8 cellular contexts compared by ENCODE assay signal in genomic region chr2:63698825-63699548, GRCh38.
DNase-seq lines count a peak whose midpoint lies in the region; ATAC-seq, FAIRE-seq and TF ChIP-seq lines count a peak whose summit lies in the region.

No MANE protein-coding gene starts in this region.

- no peak for TF ChIP-seq POLR2A in stomach (IDR thresholded peaks at IDR 0.05)

- peaks cover 0 to 12% (median 0%) of the 10 kb centered on the region in 4 donors for H3K4me1 ChIP-seq in stomach

- intact Hi-C loops in stomach (cut with DNase I; ENCODE audit: low total_unique reads) = loop anchor here (5.0 kb wide), 1 partner anchor 178 kb away; no protein-coding TSS in a partner anchor

- DNase-seq in ACHN (peak; percentile 73), ELR (ENCODE audit: low read depth) (peak; percentile 90), NCI-H82 (lab: John Stamatoyannopoulos, UW) (peak; percentile 81), bronchial epithelial cell (ENCODE audit: low read depth) (peak; percentile 94), kidney tubule cell (ENCODE audit: low spot score) (peak; percentile 93), stomach (no peak)

- H3K36me3 ChIP-seq in bronchial epithelial cell (ENCODE audit: control insufficient read depth, insufficient read depth, low read length) (no peaks in the 10 kb centered on the region), stomach (no peaks in the 10 kb centered on the region)

- peak; percentile 48 for TF ChIP-seq CTCF in bronchial epithelial cell (IDR thresholded peaks at IDR 0.05; ENCODE audit: insufficient read depth, low read length, severe bottlenecking)
- peak in 4 of 7 experiments; percentile 27 to 52 (median 34) for TF ChIP-seq CTCF in stomach (IDR thresholded peaks at IDR 0.05)

- ATAC-seq in HG02642 (IDR thresholded peaks at IDR 0.05; ENCODE audit: poor library complexity, unreplicated experiment) (peak; percentile 78), HG03571 (IDR thresholded peaks at IDR 0.05; ENCODE audit: unreplicated experiment) (no peak)

- peak; percentile 95 for FAIRE-seq in bronchial epithelial cell (lab: Jason Lieb, UNC)

- WGBS in stomach, 5 donors = 39 to 53% (median 49%) methylated on average over 6 of the region's 6 CpGs

- in situ Hi-C loops in ACHN (cut with HindIII; ENCODE audit: low pct_ligation_motif_present, low pct_unique_long_range_greater_than_20kb, low sequenced_read_pairs) = loop anchor here (25.0 kb wide), 1 partner anchor 188 kb away; no protein-coding TSS in a partner anchor

- no peak for TF ChIP-seq EP300 in stomach (IDR thresholded peaks at IDR 0.05)

- no peaks in the 10 kb centered on the region for H3K9me3 ChIP-seq in stomach

- peak overlapping the region in 3 of 5 donors; percentile 9 to 46 (median 41) for H3K27ac ChIP-seq in stomach

- H3K4me3 ChIP-seq in bronchial epithelial cell (ENCODE audit: low read depth, low read length) = no peak overlapping the region
- H3K4me3 ChIP-seq in stomach = no peak overlapping the region

- H3K27me3 ChIP-seq in bronchial epithelial cell (ENCODE audit: control insufficient read depth, insufficient read depth, low read length) = no peaks in the 10 kb centered on the region
- no peaks in the 10 kb centered on the region for H3K27me3 ChIP-seq in stomach
